In genomic region chr20:1119128-1119505, GRCh38 we compare ENCODE assay signal across 8 cellular contexts. TPM values are rescaled to one million over a fixed set of nuclear protein-coding genes. Genes with fewer than 3 reads are reported as not detected.
A peak's percentile ranks its signal among the peaks of the same experiment; 100 is the strongest.
DNase-seq lines count a peak whose midpoint lies in the region; ATAC-seq, FAIRE-seq and TF ChIP-seq lines count a peak whose summit lies in the region.

No MANE protein-coding gene starts in this region.

- H4K20me1 ChIP-seq in DOHH2 (ENCODE audit: control insufficient read depth, insufficient read depth, low read depth, low read length): 0 out of 2 replicates have a peak, but pooled peaks cover 6% of the 10 kb centered on the region
- H4K20me1 ChIP-seq in PC-3 (ENCODE audit: low read length): peaks cover 29% of the 10 kb centered on the region
- peaks cover 31% of the 10 kb centered on the region for H4K20me1 ChIP-seq in osteoblast (ENCODE audit: insufficient read depth, low read length)

- no peak for FAIRE-seq in H54 (lab: Jason Lieb, UNC)

- no TSS peak for BruUV-seq in PC-3 (replicated peaks; lab: Mats Ljungman, UMichigan)

- no peak for TF ChIP-seq POLR2A in H54 (IDR thresholded peaks at IDR 0.05; ENCODE audit: low read depth, low read length)

- H3K4me2 ChIP-seq in DOHH2 (ENCODE audit: low read length) (peak overlapping the region; percentile 99), PC-3 (ENCODE audit: low read length) (peak overlapping the region; percentile 94), osteoblast (ENCODE audit: insufficient read depth, low read length) (peak overlapping the region; percentile 88)

- CTCF ChIA-PET in PC-3 (lab: Charles Lee): no interaction called here

- H3K36me3 ChIP-seq in DOHH2 (ENCODE audit: control insufficient read depth, low read length) (peaks cover 45% of the 10 kb centered on the region), PC-3 (ENCODE audit: low read depth, low read length) (peaks cover 11% of the 10 kb centered on the region), osteoblast (ENCODE audit: insufficient read depth, low read length) (peaks cover 3% of the 10 kb centered on the region)

- intact Hi-C loops in PC-3 (cut with micrococcal nuclease): loop anchor here (5.0 kb wide), 1 partner anchor 93 kb away; no protein-coding TSS in a partner anchor

- H3F3A ChIP-seq in DOHH2 (ENCODE audit: control insufficient read depth, insufficient read depth) (0 out of 2 replicates have a peak, but pooled peaks cover 3% of the 10 kb centered on the region), PC-3 (ENCODE audit: low read length, unreplicated experiment) (no peaks in the 10 kb centered on the region)

- H3K9me3 ChIP-seq in DOHH2 (ENCODE audit: control insufficient read depth, insufficient read depth, low read length) (no peaks in the 10 kb centered on the region), PC-3 (ENCODE audit: low read length) (no peaks in the 10 kb centered on the region), osteoblast (ENCODE audit: low read depth, low read length) (no peaks in the 10 kb centered on the region)

- peak; percentile 15 for ATAC-seq in PC-3

- TF ChIP-seq CTCF in DOHH2 (IDR thresholded peaks at IDR 0.05; ENCODE audit: low read depth, low read length, poor library complexity, severe bottlenecking) (no peak), PC-3 (conservative IDR thresholded peaks at IDR 0.05; ENCODE audit: low read depth, low read length) (no peak), epithelial cell of proximal tubule (conservative IDR thresholded peaks at IDR 0.05; ENCODE audit: low read depth, low read length) (no peak), osteoblast (IDR thresholded peaks at IDR 0.05; ENCODE audit: extremely low read depth, low read depth, low read length) (no peak)

- H2AFZ ChIP-seq in PC-3 (ENCODE audit: low read length): 0 out of 2 replicates have a peak overlapping the region, but pooled peaks have one; percentile 75
- H2AFZ ChIP-seq in osteoblast (ENCODE audit: low read length): peak overlapping the region; percentile 98

- no peaks in the 10 kb centered on the region for H3K27me3 ChIP-seq in DOHH2 (ENCODE audit: control insufficient read depth, low read length)
- H3K27me3 ChIP-seq in PC-3 (ENCODE audit: low read length): no peaks in the 10 kb centered on the region
- H3K27me3 ChIP-seq in osteoblast (ENCODE audit: insufficient read depth, low read length): no peaks in the 10 kb centered on the region

- H3K4me1 ChIP-seq in DOHH2 (ENCODE audit: control insufficient read depth, low read length) (peaks cover 41% of the 10 kb centered on the region), PC-3 (ENCODE audit: insufficient read depth, low read length) (peaks cover 45% of the 10 kb centered on the region), osteoblast (ENCODE audit: insufficient read depth, low read length) (peaks cover 40% of the 10 kb centered on the region)

- H3K9me2 ChIP-seq in DOHH2 (replicated peaks; ENCODE audit: control insufficient read depth, low read length): no peaks in the 10 kb centered on the region
- H3K9me2 ChIP-seq in PC-3 (replicated peaks; ENCODE audit: low read length): no peaks in the 10 kb centered on the region

- peaks cover 61% of the 10 kb centered on the region for H3K79me2 ChIP-seq in DOHH2 (ENCODE audit: control insufficient read depth, low read length)
- H3K79me2 ChIP-seq in PC-3 (ENCODE audit: low read length): peaks cover 62% of the 10 kb centered on the region
- peaks cover 62% of the 10 kb centered on the region for H3K79me2 ChIP-seq in osteoblast (ENCODE audit: insufficient read depth, low read length)

- peak overlapping the region; percentile 98 for H3K4me3 ChIP-seq in DOHH2 (ENCODE audit: low read length)
- peak overlapping the region; percentile 80 for H3K4me3 ChIP-seq in PC-3 (ENCODE audit: low read length)
- H3K4me3 ChIP-seq in epithelial cell of proximal tubule (ENCODE audit: low read depth, low read length): peak overlapping the region; percentile 73
- H3K4me3 ChIP-seq in osteoblast (ENCODE audit: insufficient read depth, low read length): peak overlapping the region; percentile 99

- POLR2A ChIA-PET in PC-3 (lab: Charles Lee; ENCODE audit: unreplicated experiment): no interaction called here

- H3K9ac ChIP-seq in PC-3 (ENCODE audit: low read length): peak overlapping the region; percentile 91

- DNase-seq in PC-3: peak; percentile 21
- DNase-seq in epithelial cell of proximal tubule (ENCODE audit: low read depth): no peak
- no peak for DNase-seq in osteoblast (ENCODE audit: insufficient read length, low spot score, missing footprints)
- no peak for DNase-seq in stimulated activated naive CD4-positive, alpha-beta T cell (lab: John Stamatoyannopoulos, UW)
- no peak for DNase-seq in T-helper 9 cell
- no peak for DNase-seq in H54 (ENCODE audit: insufficient read length, low spot score)
- no peak for DNase-seq in NOMO-1 treated with DMSO at 0.1 percent for 48 hours (lab: John Stamatoyannopoulos, UW; ENCODE audit: unreplicated experiment)

- peak overlapping the region; percentile 43; the same call in 1 of the 2 replicates for H3K27ac ChIP-seq in DOHH2 (ENCODE audit: low read depth, low read length)
- peak overlapping the region; percentile 26; the same call in 1 of the 2 replicates for H3K27ac ChIP-seq in PC-3 (ENCODE audit: low read length)
- H3K27ac ChIP-seq in osteoblast (ENCODE audit: low read depth, low read length): peak overlapping the region; percentile 68

RNA-seq across cellular contexts. Expression of gene PSMF1, which starts 0.7 kb away (rescaled TPM):
- total RNA-seq in PC-3 (2014; rRNA removed): 60.8 and 82.1 TPM in 2 replicates
- total RNA-seq in epithelial cell of proximal tubule: 156 and 171 TPM in 2 replicates
- total RNA-seq in osteoblast: 48.0 and 61.2 TPM in 2 replicates
